Comparison of ENCODE assay signal across 8 cellular contexts in genomic region chr16:12819126-12820117, GRCh38. TPM values are rescaled to one million over a fixed set of nuclear protein-coding genes. Genes with fewer than 3 reads are reported as not detected.
A peak's percentile ranks its signal among the peaks of the same experiment; 100 is the strongest.
DNase-seq lines count a peak whose midpoint lies in the region; ATAC-seq, FAIRE-seq and TF ChIP-seq lines count a peak whose summit lies in the region.

No MANE protein-coding gene starts in this region.

- no peak overlapping the region for H3K4me3 Mint-ChIP-seq in T-helper 2 cell treated with Interferon-gamma antibody and Interleukin-4, amounts not matched to agents 5 μg/mL and 100 μg/mL, for 36 hours

- no peaks in the 10 kb centered on the region for H3K4me1 ChIP-seq in Karpas-422 (ENCODE audit: low read length)
- peaks cover 0 to 5% of the 10 kb centered on the region in 2 donors for H3K4me1 ChIP-seq in ascending aorta

- H3K27ac Mint-ChIP-seq in T-helper 2 cell treated with Interferon-gamma antibody and Interleukin-4, amounts not matched to agents 5 μg/mL and 100 μg/mL, for 36 hours: no peak overlapping the region

- H3K9me2 ChIP-seq in Karpas-422 (replicated peaks; ENCODE audit: insufficient read depth, low read length): no peaks in the 10 kb centered on the region

- H3K9ac ChIP-seq in Karpas-422 (ENCODE audit: low read length): no peak overlapping the region

- no peaks in the 10 kb centered on the region for H3K79me2 ChIP-seq in Karpas-422 (ENCODE audit: low read length)

- H3K36me3 Mint-ChIP-seq in T-helper 2 cell treated with Interferon-gamma antibody and Interleukin-4, amounts not matched to agents 5 μg/mL and 100 μg/mL, for 36 hours (ENCODE audit: low read depth): no peaks in the 10 kb centered on the region

- no peak for ATAC-seq in HG03280 (IDR thresholded peaks at IDR 0.05; ENCODE audit: unreplicated experiment)
- ATAC-seq in HG02571 (IDR thresholded peaks at IDR 0.05; ENCODE audit: unreplicated experiment): no peak

- no peak overlapping the region for H2AFZ ChIP-seq in Karpas-422 (ENCODE audit: low read length)

- no peaks in the 10 kb centered on the region for H3K9me3 Mint-ChIP-seq in T-helper 2 cell treated with Interferon-gamma antibody and Interleukin-4, amounts not matched to agents 5 μg/mL and 100 μg/mL, for 36 hours

- TF ChIP-seq CTCF in D721Med (IDR thresholded peaks at IDR 0.05; ENCODE audit: insufficient read depth, missing control alignments) (peak; percentile 90), ascending aorta (IDR thresholded peaks at IDR 0.05) (peak; percentile 47 to 73 (median 62))

- no peaks in the 10 kb centered on the region for H4K20me1 ChIP-seq in Karpas-422 (ENCODE audit: insufficient read depth, low read depth, low read length)

- peaks cover 16% of the 10 kb centered on the region for H3K4me1 Mint-ChIP-seq in T-helper 2 cell treated with Interferon-gamma antibody and Interleukin-4, amounts not matched to agents 5 μg/mL and 100 μg/mL, for 36 hours (ENCODE audit: low read depth)

- DNase-seq in D721Med (ENCODE audit: insufficient read length, low spot score) (no peak), Karpas-422 (peak; percentile 84), ascending aorta (ENCODE audit: low spot score in 2 of 2) (peak in 1 of 2 donors; percentile 71), hypothalamus (lab: John Stamatoyannopoulos, UW) (peak in 31 of 51 donors; percentile 1 to 70 (median 22))
- peak; percentile 63 for DNase-seq in T-helper 2 cell treated with Interferon-gamma antibody and Interleukin-4, amounts not matched to agents 5 μg/mL and 100 μg/mL, for 36 hours (ENCODE audit: low spot score)
- peak; percentile 85 for DNase-seq in stimulated activated CD4-positive, alpha-beta T cell treated with anti-CD3 and anti-CD28 coated beads, Interleukin-15, amount 100 ng/mL, for 24 hours

- no peak overlapping the region for H3K27ac ChIP-seq in Karpas-422 (ENCODE audit: low read length)
- no peak overlapping the region for H3K27ac ChIP-seq in ascending aorta

- intact Hi-C loops in ascending aorta (cut with DNase I): no loop called here

- H3K9me3 ChIP-seq in Karpas-422 (ENCODE audit: low read length) (no peaks in the 10 kb centered on the region), ascending aorta (no peaks in the 10 kb centered on the region)

- peaks cover 4% of the 10 kb centered on the region for H3K27me3 Mint-ChIP-seq in T-helper 2 cell treated with Interferon-gamma antibody and Interleukin-4, amounts not matched to agents 5 μg/mL and 100 μg/mL, for 36 hours (ENCODE audit: low read depth)

- no peak overlapping the region for H3K4me3 ChIP-seq in Karpas-422 (ENCODE audit: low read length)
- no peak overlapping the region for H3K4me3 ChIP-seq in ascending aorta

- H3K36me3 ChIP-seq in Karpas-422 (ENCODE audit: insufficient read depth, low read length): no peaks in the 10 kb centered on the region
- H3K36me3 ChIP-seq in ascending aorta: no peaks in the 10 kb centered on the region

- no peak overlapping the region for H3K4me2 ChIP-seq in Karpas-422 (ENCODE audit: low read depth, low read length, poor library complexity, severe bottlenecking)

- H3K27me3 ChIP-seq in Karpas-422 (ENCODE audit: low read length) (no peaks in the 10 kb centered on the region), ascending aorta (no peaks in the 10 kb centered on the region)

- FAIRE-seq in D721Med (lab: Jason Lieb, UNC): no peak

RNA-seq across cellular contexts. Expression of gene CPPED1, which starts 15.7 kb away (rescaled TPM):
- total RNA-seq in Karpas-422 (2014; rRNA removed; shearing (Covaris generic); ENCODE audit: low replicate concordance): 1.8 and 2.0 TPM in 2 replicates
- total RNA-seq in ascending aorta: 13.3 TPM
